In genomic region chr3:4493008-4493930, GRCh38 we compare ENCODE assay signal across 8 cellular contexts. TPM values are rescaled to one million over a fixed set of nuclear protein-coding genes. Genes with fewer than 3 reads are reported as not detected.
A peak's percentile ranks its signal among the peaks of the same experiment; 100 is the strongest.
DNase-seq lines count a peak whose midpoint lies in the region; ATAC-seq and TF ChIP-seq lines count a peak whose summit lies in the region.

Gene ITPR1 (plus strand): TSS chr3:4493348. CDS start chr3:4516492, 23,144 bp downstream.

- TF ChIP-seq CTCF in GM12875 (IDR thresholded peaks at IDR 0.05; ENCODE audit: borderline replicate concordance, insufficient read depth, low read depth, low read length) (no peak), type B pancreatic cell (conservative IDR thresholded peaks at IDR 0.05) (no peak)

- H3K4me1 ChIP-seq in adipocyte (ENCODE audit: control insufficient read depth, insufficient read depth, low read length), result peaks cover 17% of the 10 kb centered on the region

- peaks cover 3% of the 10 kb centered on the region for H3K36me3 Mint-ChIP-seq in type B pancreatic cell

- intact Hi-C loops in cardiac septum (cut with DNase I), result loop anchor here (1.0 to 10.0 kb wide), 5 partner anchors 26 to 694 kb away; partner anchors contain the start of genes EDEM1 and SUMF1

- ATAC-seq in HG02798 (IDR thresholded peaks at IDR 0.05; ENCODE audit: poor library complexity, unreplicated experiment), result peak; percentile 93

- peak within 1 kb of the TSS; percentile 96 for H3K4me3 Mint-ChIP-seq in type B pancreatic cell

- H3K27ac Mint-ChIP-seq in type B pancreatic cell, result peak within 1 kb of the TSS; percentile 90

- peak within 1 kb of the TSS; percentile 73 for H3K4me3 ChIP-seq in GM12875 (ENCODE audit: low read depth, low read length)
- peak within 1 kb of the TSS; percentile 96 for H3K4me3 ChIP-seq in adipocyte (ENCODE audit: low read length)

- H3K9ac ChIP-seq in adipocyte (ENCODE audit: low read length), result peak within 1 kb of the TSS; percentile 90

- H3K9me3 Mint-ChIP-seq in type B pancreatic cell, result no peaks in the 10 kb centered on the region

- peaks cover 31% of the 10 kb centered on the region for H3K4me1 Mint-ChIP-seq in type B pancreatic cell (ENCODE audit: unreplicated experiment)

- H3K27me3 ChIP-seq in adipocyte (replicated peaks; ENCODE audit: control insufficient read depth, insufficient read depth, low read length), result no peaks in the 10 kb centered on the region

- no peaks in the 10 kb centered on the region for H3K36me3 ChIP-seq in adipocyte (ENCODE audit: control insufficient read depth, insufficient read depth, low read length, severe bottlenecking)

- DNase-seq in NCI-H1436 (lab: John Stamatoyannopoulos, UW) (peak; percentile 58), T follicular helper cell (ENCODE audit: low read depth) (peak; percentile 98), adipocyte (ENCODE audit: low read depth) (peak; percentile 99), cardiac septum (ENCODE audit: low spot score) (peak; percentile 99), pons (ENCODE audit: low spot score) (peak; percentile 97), type B pancreatic cell (ENCODE audit: extremely low spot score, unreplicated experiment) (peak; percentile 99)

- H3K9me3 ChIP-seq in adipocyte (ENCODE audit: control insufficient read depth, low read length), result no peaks in the 10 kb centered on the region

- H3K27me3 Mint-ChIP-seq in type B pancreatic cell, result peaks cover 22% of the 10 kb centered on the region

RNA-seq across cellular contexts. Expression of gene ITPR1, which starts in this region (rescaled TPM):
- 19.5 TPM for total RNA-seq in cardiac septum
- total RNA-seq in type B pancreatic cell (ENCODE audit: low replicate concordance), result 22.0 and 45.9 TPM in 2 replicates

Comparison
In these comparisons a context has a peak if more than half of its experiments do, and no peak if none do; other contexts are left out.
1. Peak in every context shown above with its lines: DNase-seq, ATAC-seq and H3K4me3 ChIP-seq.